Comparison of ENCODE assay signal across 9 cellular contexts in genomic region chr5:171858303-171858702, GRCh38.
DNase-seq lines count a peak whose midpoint lies in the region; ATAC-seq and TF ChIP-seq lines count a peak whose summit lies in the region.
"Had no signal": no experiment of that assay in that cellular context is flagged by ENCODE, and none has a peak within 500 bp of the region (broad histone marks: within the 10 kb centered on the region; RNA-seq: fewer than 3 reads in every experiment).

No MANE protein-coding gene starts in this region.

- H3K9me3 Mint-ChIP-seq in type B pancreatic cell: no peaks in the 10 kb centered on the region

- POLR2A ChIA-PET in Panc1 (lab: Charles Lee): interaction anchor here (0.6 kb wide), 1 partner anchor 160 kb away, joined by 6 read pairs; no protein-coding TSS in a partner anchor

- in situ Hi-C loops in Panc1 (cut with HindIII; ENCODE audit: low pct_unique_long_range_greater_than_20kb, low sequenced_read_pairs): loop anchor here (25.0 kb wide), 1 partner anchor 446 kb away; the partner anchor contains the start of gene FGF18

- peak overlapping the region; percentile 18 for H3K4me3 Mint-ChIP-seq in type B pancreatic cell

- CTCF ChIA-PET in Panc1 (lab: Charles Lee): interaction anchor here (0.6 to 1.2 kb wide), 3 partner anchors 228 to 440 kb away, joined by 3 to 5 read pairs (median 3); partner anchors contain the start of gene FGF18

- H3K4me1 Mint-ChIP-seq in type B pancreatic cell (ENCODE audit: unreplicated experiment): peaks cover 15% of the 10 kb centered on the region

- TF ChIP-seq CTCF in cardiac muscle cell (IDR thresholded peaks at IDR 0.05; ENCODE audit: low read depth, low read length) (peak; percentile 57), right atrium auricular region (IDR thresholded peaks at IDR 0.05) (peak in 1 of 2 donors; percentile 37), Panc1 (IDR thresholded peaks at IDR 0.05) (peak; percentile 81), fibroblast of mammary gland (conservative IDR thresholded peaks at IDR 0.05; ENCODE audit: control insufficient read depth, insufficient read depth, low read depth, low read length) (peak; percentile 43), type B pancreatic cell (conservative IDR thresholded peaks at IDR 0.05) (peak; percentile 64), esophagus squamous epithelium (IDR thresholded peaks at IDR 0.05) (peak in 3 of 6 experiments; percentile 9 to 46 (median 16)), spleen (IDR thresholded peaks at IDR 0.05 in 8 of 11, conservative IDR thresholded peaks at IDR 0.05 in 3 of 11) (peak in 4 of 11 experiments; percentile 20 to 49 (median 42))

- no peaks in the 10 kb centered on the region for H3K27me3 ChIP-seq in cardiac muscle cell
- no peaks in the 10 kb centered on the region for H3K27me3 ChIP-seq in right atrium auricular region
- no peaks in the 10 kb centered on the region for H3K27me3 ChIP-seq in Panc1 (ENCODE audit: control insufficient read depth, insufficient read depth, low read length)
- no peaks in the 10 kb centered on the region for H3K27me3 ChIP-seq in esophagus squamous epithelium
- H3K27me3 ChIP-seq in spleen (replicated peaks in 1 of 7): no peaks in the 10 kb centered on the region

- peak overlapping the region; percentile 61 for H3K27ac Mint-ChIP-seq in type B pancreatic cell

- H3K4me1 ChIP-seq in cardiac muscle cell (ENCODE audit: low read depth) (peaks cover 17% of the 10 kb centered on the region), right atrium auricular region (peaks cover 0 to 6% of the 10 kb centered on the region in 2 donors), Panc1 (ENCODE audit: control insufficient read depth, insufficient read depth, low read length) (no peaks in the 10 kb centered on the region), esophagus squamous epithelium (no peaks in the 10 kb centered on the region), spleen (peaks cover 0 to 25% (median 12%) of the 10 kb centered on the region in 6 donors)

- DNase-seq in cardiac muscle cell (ENCODE audit: low read depth in 1 of 2, low spot score in 1 of 2) (peak in 1 of 2 donors; percentile 34), right atrium auricular region (ENCODE audit: low spot score) (no peak), Panc1 (ENCODE audit: low read depth, low spot score) (no peak), fibroblast of mammary gland (ENCODE audit: low read depth) (no peak), type B pancreatic cell (ENCODE audit: extremely low spot score, unreplicated experiment) (no peak), esophagus squamous epithelium (lab: John Stamatoyannopoulos, UW) (no peak), spleen (no peak)
- DNase-seq: NCI-H524 treated with DMSO at 0.1 percent for 48 hours had no signal

- H3K4me3 ChIP-seq in cardiac muscle cell: no peak overlapping the region
- no peak overlapping the region for H3K4me3 ChIP-seq in right atrium auricular region
- H3K4me3 ChIP-seq in Panc1 (ENCODE audit: low read depth in 2 of 2, low read length in 2 of 2): no peak overlapping the region
- H3K4me3 ChIP-seq in fibroblast of mammary gland (ENCODE audit: control insufficient read depth, low read depth, low read length): no peak overlapping the region
- no peak overlapping the region for H3K4me3 ChIP-seq in esophagus squamous epithelium
- no peak overlapping the region for H3K4me3 ChIP-seq in spleen

- 84 to 93% methylated on average over 7 of the region's 7 CpGs for WGBS in esophagus squamous epithelium, 2 donors
- 92 to 95% (median 92%) methylated on average over 7 of the region's 7 CpGs for whole genome bisulfite sequencing in spleen, 5 donors

- TF ChIP-seq POLR2A in esophagus squamous epithelium (IDR thresholded peaks at IDR 0.05): no peak
- TF ChIP-seq POLR2A in spleen (IDR thresholded peaks at IDR 0.05): no peak

- H3K27me3 Mint-ChIP-seq in type B pancreatic cell: no peaks in the 10 kb centered on the region

- peaks cover 14% of the 10 kb centered on the region for H3K36me3 Mint-ChIP-seq in type B pancreatic cell

- intact Hi-C loops in Panc1 (cut with micrococcal nuclease; ENCODE audit: unreplicated experiment): loop anchor here (5.0 to 10.0 kb wide), 3 partner anchors 226 to 444 kb away; partner anchors contain the start of gene FGF18
- intact Hi-C loops in esophagus squamous epithelium (cut with DNase I): no loop called here
- intact Hi-C loops in spleen (cut with DNase I; ENCODE audit: low total_unique reads): no loop called here

- no TSS peak for BruUV-seq in Panc1 (replicated peaks; lab: Mats Ljungman, UMichigan)

- ATAC-seq in Panc1 (peak; percentile 69), HG03139 (IDR thresholded peaks at IDR 0.05; ENCODE audit: unreplicated experiment) (no peak)

- no peaks in the 10 kb centered on the region for H3K36me3 ChIP-seq in cardiac muscle cell
- H3K36me3 ChIP-seq in right atrium auricular region: no peaks in the 10 kb centered on the region
- peaks cover under 1% of the 10 kb centered on the region; the same call in 1 of the 2 replicates for H3K36me3 ChIP-seq in Panc1 (ENCODE audit: control insufficient read depth, insufficient read depth, low read length)
- peaks cover 0 to 29% (median 0%) of the 10 kb centered on the region in 3 donors for H3K36me3 ChIP-seq in esophagus squamous epithelium
- peaks cover 0 to 47% (median 10%) of the 10 kb centered on the region in 6 donors for H3K36me3 ChIP-seq in spleen

- H3K9me3 ChIP-seq in cardiac muscle cell (ENCODE audit: low read depth): no peaks in the 10 kb centered on the region
- no peaks in the 10 kb centered on the region for H3K9me3 ChIP-seq in right atrium auricular region
- H3K9me3 ChIP-seq in Panc1 (ENCODE audit: control insufficient read depth, insufficient read depth, low read depth, low read length): no peaks in the 10 kb centered on the region
- H3K9me3 ChIP-seq in esophagus squamous epithelium: no peaks in the 10 kb centered on the region
- H3K9me3 ChIP-seq in spleen: no peaks in the 10 kb centered on the region

- H3K27ac ChIP-seq in cardiac muscle cell (peak overlapping the region; percentile 85), right atrium auricular region (no peak overlapping the region), Panc1 (ENCODE audit: low read length) (no peak overlapping the region), esophagus squamous epithelium (peak overlapping the region in 1 of 4 donors; percentile 25), spleen (no peak overlapping the region)
